1 cellular context compared by ENCODE assay signal in the genomic region with DNA sequence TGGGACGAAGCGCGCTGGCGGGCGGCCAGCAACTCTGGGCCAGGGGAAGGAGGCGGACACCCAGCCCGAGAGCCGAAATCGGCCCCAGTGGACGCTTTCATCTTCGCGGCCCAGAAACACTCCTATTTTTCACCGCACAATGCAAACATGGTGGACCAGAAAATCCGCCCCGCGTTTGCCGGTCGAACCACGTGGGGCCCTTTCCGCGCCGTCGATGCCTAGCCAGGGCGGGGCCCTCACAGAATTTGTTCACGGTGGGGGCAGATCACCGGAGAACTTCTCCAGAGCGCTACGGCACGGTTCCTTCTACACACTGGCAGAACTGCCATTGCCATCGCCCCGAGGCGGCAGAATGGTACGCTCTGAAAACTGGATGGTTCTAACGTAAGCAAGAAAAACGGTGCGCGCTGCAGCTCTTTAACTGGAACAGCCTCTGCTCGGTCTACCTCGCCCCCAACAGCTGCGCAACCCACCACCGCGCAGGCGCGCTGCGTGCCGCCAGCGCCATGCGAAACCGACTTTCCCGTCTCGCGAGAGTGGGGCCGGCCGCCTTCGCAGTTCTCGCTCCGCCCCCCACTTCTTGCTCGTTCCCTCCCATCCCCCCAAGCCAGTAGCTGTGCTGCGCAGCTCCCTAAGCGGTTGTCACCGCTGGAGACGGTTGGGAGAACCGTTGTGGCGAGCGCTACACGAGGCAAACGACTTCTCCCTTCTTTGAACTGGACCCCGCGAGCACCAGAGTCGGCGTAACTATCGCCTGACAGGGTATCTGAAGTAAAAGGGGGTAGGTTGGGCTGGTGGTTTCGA.
A peak's percentile ranks its signal among the peaks of the same experiment; 100 is the strongest.
TF ChIP-seq lines count a peak whose summit lies in the region.

A gene with protein sequence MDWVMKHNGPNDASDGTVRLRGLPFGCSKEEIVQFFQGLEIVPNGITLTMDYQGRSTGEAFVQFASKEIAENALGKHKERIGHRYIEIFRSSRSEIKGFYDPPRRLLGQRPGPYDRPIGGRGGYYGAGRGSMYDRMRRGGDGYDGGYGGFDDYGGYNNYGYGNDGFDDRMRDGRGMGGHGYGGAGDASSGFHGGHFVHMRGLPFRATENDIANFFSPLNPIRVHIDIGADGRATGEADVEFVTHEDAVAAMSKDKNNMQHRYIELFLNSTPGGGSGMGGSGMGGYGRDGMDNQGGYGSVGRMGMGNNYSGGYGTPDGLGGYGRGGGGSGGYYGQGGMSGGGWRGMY (plus strand): TSS at position 610 of the 804 bp plus-strand sequence. CDS start 5,158 bp downstream, outside the sequence.

TF ChIP-seq in K562, 482 proteins besides CTCF, POLR2A, EP300 and RAD21 (continued from another document and continues in another):
- TF ChIP-seq, protein P1, sequence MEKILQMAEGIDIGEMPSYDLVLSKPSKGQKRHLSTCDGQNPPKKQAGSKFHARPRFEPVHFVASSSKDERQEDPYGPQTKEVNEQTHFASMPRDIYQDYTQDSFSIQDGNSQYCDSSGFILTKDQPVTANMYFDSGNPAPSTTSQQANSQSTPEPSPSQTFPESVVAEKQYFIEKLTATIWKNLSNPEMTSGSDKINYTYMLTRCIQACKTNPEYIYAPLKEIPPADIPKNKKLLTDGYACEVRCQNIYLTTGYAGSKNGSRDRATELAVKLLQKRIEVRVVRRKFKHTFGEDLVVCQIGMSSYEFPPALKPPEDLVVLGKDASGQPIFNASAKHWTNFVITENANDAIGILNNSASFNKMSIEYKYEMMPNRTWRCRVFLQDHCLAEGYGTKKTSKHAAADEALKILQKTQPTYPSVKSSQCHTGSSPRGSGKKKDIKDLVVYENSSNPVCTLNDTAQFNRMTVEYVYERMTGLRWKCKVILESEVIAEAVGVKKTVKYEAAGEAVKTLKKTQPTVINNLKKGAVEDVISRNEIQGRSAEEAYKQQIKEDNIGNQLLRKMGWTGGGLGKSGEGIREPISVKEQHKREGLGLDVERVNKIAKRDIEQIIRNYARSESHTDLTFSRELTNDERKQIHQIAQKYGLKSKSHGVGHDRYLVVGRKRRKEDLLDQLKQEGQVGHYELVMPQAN (IDR thresholded peaks at IDR 0.05; ENCODE audit: borderline replicate concordance), result peak; percentile 89
- TF ChIP-seq SRSF9 (IDR thresholded peaks at IDR 0.05; ENCODE audit: borderline replicate concordance, low read depth, low read length) (no peak), MAFK (IDR thresholded peaks at IDR 0.05; ENCODE audit: low read length) (peak; percentile 2; the same call in 1 of the 2 replicates), KLF16 (IDR thresholded peaks at IDR 0.05) (no peak), SAFB (IDR thresholded peaks at IDR 0.05; ENCODE audit: borderline replicate concordance, low read depth, low read length) (0 out of 2 replicates have a peak, but pooled peaks have one; percentile 25), ZSCAN32 (CRISPR knock-in tag; IDR thresholded peaks at IDR 0.05) (no peak), ZNF444 (CRISPR knock-in tag; IDR thresholded peaks at IDR 0.05) (peak; percentile 89), BRF1 (IDR thresholded peaks at IDR 0.05; ENCODE audit: borderline replicate concordance, extremely low read depth, insufficient read length) (no peak), ZKSCAN3 (CRISPR knock-in tag; IDR thresholded peaks at IDR 0.05) (no peak), DNMT1 (IDR thresholded peaks at IDR 0.05) (no peak), TBL1XR1 (IDR thresholded peaks at IDR 0.05; ENCODE audit: low read length in 2 of 2) (peak; percentile 6 to 8; a peak in 2 of 4 replicates), RBM15 (IDR thresholded peaks at IDR 0.05; ENCODE audit: insufficient read depth, low read length) (no peak), TEAD2 (tag; IDR thresholded peaks at IDR 0.05) (no peak), ZNF589 (CRISPR knock-in tag; IDR thresholded peaks at IDR 0.05; ENCODE audit: low read depth) (0 out of 2 replicates have a peak, but pooled peaks have one; percentile 9), KAT8 (IDR thresholded peaks at IDR 0.05; ENCODE audit: low read depth) (no peak), ZC3H4 (CRISPR knock-in tag; IDR thresholded peaks at IDR 0.05; ENCODE audit: borderline replicate concordance) (0 out of 2 replicates have a peak, but pooled peaks have one; percentile 45), POLR3G (IDR thresholded peaks at IDR 0.05; ENCODE audit: extremely low read depth, insufficient read length, insufficient replicate concordance) (no peak), U2AF2 (optimal IDR thresholded peaks at IDR 0.05; ENCODE audit: low read depth, low read length) (no peak), PYGO2 (tag; IDR thresholded peaks at IDR 0.05) (no peak), MCM5 (IDR thresholded peaks at IDR 0.05; ENCODE audit: low read depth) (no peak), ZFP36 (IDR thresholded peaks at IDR 0.05; ENCODE audit: low read depth, low read length, partially characterized antibody) (peak; percentile 35), LCOR (CRISPR knock-in tag; IDR thresholded peaks at IDR 0.05) (peak; percentile 32), SETDB1 (IDR thresholded peaks at IDR 0.05; ENCODE audit: low read length) (no peak), NFATC3 (IDR thresholded peaks at IDR 0.05) (no peak), ZNF431 (CRISPR knock-in tag; IDR thresholded peaks at IDR 0.05) (peak; percentile 87), NELFE (IDR thresholded peaks at IDR 0.05; ENCODE audit: insufficient read depth, insufficient read length) (peak; percentile 38), NCOR1 (IDR thresholded peaks at IDR 0.05) (peak; percentile 68), ZNF668 (CRISPR knock-in tag; IDR thresholded peaks at IDR 0.05) (no peak)
- TF ChIP-seq, protein P2, sequence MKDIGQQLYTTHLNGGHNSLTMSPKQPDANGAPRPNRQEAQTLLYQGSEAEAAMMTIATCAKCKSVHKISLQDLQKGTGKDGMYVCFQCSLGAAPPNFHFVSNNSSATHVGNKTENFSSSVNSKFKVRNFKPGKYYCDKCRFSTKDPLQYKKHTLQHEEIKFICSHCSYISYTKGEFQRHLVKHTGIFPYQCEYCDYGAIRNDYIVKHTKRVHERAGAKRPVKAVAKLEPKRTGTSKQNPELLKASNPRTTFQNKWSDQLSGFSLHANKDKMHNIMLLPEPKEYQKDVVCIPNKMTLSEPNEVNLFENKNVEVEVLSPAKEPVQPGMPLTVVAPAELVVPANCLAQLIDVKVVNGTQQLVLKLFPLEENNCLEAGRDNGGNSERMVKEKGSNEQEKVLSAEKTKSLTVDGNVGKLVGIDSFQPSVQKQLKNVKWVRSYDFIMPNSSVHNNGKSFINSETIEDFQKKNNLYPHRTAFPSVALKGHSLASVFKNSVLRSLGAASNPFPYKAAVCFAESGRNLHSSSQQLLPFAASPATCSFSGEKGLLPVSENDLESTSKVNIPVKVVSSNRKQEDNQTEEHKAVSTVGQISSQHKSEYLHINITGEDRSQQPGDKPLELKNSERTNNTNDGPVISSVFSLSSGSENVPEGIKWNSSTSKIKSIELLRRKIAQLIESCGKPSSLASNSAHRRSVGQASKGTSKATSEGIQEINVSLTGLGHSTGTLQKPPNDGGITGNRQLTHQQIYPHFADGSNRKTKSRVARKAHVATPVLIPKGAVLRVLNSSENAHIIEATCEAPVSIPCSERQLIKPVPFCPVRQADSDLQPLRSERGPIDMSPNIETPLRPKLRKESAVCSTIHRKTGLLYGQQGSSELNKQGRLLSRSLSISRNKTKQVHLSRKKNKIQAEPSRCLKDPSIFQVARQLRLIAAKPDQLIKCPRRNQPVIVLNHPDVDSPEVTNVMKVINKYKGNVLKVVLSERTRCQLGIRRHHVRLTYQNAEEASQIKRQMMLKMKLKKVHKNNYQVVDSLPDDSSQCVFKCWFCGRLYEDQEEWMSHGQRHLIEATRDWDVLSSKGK (CRISPR knock-in tag; IDR thresholded peaks at IDR 0.05), result no peak
- TF ChIP-seq, protein P3, sequence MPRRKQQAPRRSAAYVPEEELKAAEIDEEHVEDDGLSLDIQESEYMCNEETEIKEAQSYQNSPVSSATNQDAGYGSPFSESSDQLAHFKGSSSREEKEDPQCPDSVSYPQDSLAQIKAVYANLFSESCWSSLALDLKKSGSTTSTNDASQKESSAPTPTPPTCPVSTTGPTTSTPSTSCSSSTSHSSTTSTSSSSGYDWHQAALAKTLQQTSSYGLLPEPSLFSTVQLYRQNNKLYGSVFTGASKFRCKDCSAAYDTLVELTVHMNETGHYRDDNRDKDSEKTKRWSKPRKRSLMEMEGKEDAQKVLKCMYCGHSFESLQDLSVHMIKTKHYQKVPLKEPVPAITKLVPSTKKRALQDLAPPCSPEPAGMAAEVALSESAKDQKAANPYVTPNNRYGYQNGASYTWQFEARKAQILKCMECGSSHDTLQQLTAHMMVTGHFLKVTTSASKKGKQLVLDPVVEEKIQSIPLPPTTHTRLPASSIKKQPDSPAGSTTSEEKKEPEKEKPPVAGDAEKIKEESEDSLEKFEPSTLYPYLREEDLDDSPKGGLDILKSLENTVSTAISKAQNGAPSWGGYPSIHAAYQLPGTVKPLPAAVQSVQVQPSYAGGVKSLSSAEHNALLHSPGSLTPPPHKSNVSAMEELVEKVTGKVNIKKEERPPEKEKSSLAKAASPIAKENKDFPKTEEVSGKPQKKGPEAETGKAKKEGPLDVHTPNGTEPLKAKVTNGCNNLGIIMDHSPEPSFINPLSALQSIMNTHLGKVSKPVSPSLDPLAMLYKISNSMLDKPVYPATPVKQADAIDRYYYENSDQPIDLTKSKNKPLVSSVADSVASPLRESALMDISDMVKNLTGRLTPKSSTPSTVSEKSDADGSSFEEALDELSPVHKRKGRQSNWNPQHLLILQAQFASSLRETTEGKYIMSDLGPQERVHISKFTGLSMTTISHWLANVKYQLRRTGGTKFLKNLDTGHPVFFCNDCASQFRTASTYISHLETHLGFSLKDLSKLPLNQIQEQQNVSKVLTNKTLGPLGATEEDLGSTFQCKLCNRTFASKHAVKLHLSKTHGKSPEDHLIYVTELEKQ (CRISPR knock-in tag; IDR thresholded peaks at IDR 0.05), result no peak
- TF ChIP-seq, protein P4, sequence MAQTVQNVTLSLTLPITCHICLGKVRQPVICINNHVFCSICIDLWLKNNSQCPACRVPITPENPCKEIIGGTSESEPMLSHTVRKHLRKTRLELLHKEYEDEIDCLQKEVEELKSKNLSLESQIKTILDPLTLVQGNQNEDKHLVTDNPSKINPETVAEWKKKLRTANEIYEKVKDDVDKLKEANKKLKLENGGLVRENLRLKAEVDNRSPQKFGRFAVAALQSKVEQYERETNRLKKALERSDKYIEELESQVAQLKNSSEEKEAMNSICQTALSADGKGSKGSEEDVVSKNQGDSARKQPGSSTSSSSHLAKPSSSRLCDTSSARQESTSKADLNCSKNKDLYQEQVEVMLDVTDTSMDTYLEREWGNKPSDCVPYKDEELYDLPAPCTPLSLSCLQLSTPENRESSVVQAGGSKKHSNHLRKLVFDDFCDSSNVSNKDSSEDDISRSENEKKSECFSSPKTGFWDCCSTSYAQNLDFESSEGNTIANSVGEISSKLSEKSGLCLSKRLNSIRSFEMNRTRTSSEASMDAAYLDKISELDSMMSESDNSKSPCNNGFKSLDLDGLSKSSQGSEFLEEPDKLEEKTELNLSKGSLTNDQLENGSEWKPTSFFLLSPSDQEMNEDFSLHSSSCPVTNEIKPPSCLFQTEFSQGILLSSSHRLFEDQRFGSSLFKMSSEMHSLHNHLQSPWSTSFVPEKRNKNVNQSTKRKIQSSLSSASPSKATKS (CRISPR knock-in tag; IDR thresholded peaks at IDR 0.05), result no peak
- TF ChIP-seq, protein P5, sequence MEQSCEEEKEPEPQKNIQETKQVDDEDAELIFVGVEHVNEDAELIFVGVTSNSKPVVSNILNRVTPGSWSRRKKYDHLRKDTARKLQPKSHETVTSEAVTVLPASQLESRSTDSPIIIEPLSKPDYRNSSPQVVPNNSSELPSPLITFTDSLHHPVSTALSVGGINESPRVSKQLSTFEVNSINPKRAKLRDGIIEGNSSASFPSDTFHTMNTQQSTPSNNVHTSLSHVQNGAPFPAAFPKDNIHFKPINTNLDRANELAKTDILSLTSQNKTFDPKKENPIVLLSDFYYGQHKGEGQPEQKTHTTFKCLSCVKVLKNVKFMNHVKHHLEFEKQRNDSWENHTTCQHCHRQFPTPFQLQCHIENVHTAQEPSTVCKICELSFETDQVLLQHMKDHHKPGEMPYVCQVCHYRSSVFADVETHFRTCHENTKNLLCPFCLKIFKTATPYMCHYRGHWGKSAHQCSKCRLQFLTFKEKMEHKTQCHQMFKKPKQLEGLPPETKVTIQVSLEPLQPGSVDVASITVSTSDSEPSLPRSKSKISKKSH (CRISPR knock-in tag; IDR thresholded peaks at IDR 0.05), result no peak
- TF ChIP-seq, protein P6, sequence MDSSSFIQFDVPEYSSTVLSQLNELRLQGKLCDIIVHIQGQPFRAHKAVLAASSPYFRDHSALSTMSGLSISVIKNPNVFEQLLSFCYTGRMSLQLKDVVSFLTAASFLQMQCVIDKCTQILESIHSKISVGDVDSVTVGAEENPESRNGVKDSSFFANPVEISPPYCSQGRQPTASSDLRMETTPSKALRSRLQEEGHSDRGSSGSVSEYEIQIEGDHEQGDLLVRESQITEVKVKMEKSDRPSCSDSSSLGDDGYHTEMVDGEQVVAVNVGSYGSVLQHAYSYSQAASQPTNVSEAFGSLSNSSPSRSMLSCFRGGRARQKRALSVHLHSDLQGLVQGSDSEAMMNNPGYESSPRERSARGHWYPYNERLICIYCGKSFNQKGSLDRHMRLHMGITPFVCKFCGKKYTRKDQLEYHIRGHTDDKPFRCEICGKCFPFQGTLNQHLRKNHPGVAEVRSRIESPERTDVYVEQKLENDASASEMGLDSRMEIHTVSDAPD (CRISPR knock-in tag; IDR thresholded peaks at IDR 0.05), result no peak
- TF ChIP-seq, protein P7, sequence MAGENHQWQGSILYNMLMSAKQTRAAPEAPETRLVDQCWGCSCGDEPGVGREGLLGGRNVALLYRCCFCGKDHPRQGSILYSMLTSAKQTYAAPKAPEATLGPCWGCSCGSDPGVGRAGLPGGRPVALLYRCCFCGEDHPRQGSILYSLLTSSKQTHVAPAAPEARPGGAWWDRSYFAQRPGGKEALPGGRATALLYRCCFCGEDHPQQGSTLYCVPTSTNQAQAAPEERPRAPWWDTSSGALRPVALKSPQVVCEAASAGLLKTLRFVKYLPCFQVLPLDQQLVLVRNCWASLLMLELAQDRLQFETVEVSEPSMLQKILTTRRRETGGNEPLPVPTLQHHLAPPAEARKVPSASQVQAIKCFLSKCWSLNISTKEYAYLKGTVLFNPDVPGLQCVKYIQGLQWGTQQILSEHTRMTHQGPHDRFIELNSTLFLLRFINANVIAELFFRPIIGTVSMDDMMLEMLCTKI (IDR thresholded peaks at IDR 0.05; ENCODE audit: partially characterized antibody), result no peak
- TF ChIP-seq, protein P8, sequence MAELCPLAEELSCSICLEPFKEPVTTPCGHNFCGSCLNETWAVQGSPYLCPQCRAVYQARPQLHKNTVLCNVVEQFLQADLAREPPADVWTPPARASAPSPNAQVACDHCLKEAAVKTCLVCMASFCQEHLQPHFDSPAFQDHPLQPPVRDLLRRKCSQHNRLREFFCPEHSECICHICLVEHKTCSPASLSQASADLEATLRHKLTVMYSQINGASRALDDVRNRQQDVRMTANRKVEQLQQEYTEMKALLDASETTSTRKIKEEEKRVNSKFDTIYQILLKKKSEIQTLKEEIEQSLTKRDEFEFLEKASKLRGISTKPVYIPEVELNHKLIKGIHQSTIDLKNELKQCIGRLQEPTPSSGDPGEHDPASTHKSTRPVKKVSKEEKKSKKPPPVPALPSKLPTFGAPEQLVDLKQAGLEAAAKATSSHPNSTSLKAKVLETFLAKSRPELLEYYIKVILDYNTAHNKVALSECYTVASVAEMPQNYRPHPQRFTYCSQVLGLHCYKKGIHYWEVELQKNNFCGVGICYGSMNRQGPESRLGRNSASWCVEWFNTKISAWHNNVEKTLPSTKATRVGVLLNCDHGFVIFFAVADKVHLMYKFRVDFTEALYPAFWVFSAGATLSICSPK (IDR thresholded peaks at IDR 0.05; ENCODE audit: borderline replicate concordance), result no peak
- TF ChIP-seq, protein P9, sequence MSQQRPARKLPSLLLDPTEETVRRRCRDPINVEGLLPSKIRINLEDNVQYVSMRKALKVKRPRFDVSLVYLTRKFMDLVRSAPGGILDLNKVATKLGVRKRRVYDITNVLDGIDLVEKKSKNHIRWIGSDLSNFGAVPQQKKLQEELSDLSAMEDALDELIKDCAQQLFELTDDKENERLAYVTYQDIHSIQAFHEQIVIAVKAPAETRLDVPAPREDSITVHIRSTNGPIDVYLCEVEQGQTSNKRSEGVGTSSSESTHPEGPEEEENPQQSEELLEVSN (IDR thresholded peaks at IDR 0.05; ENCODE audit: borderline replicate concordance in 1 of 2, extremely low read depth in 1 of 2, insufficient read depth in 1 of 2, insufficient read length in 1 of 2, low read depth in 1 of 2, low read length in 1 of 2, poor library complexity in 1 of 2, severe bottlenecking in 1 of 2), result peak; percentile 96
